In the genomic region with DNA sequence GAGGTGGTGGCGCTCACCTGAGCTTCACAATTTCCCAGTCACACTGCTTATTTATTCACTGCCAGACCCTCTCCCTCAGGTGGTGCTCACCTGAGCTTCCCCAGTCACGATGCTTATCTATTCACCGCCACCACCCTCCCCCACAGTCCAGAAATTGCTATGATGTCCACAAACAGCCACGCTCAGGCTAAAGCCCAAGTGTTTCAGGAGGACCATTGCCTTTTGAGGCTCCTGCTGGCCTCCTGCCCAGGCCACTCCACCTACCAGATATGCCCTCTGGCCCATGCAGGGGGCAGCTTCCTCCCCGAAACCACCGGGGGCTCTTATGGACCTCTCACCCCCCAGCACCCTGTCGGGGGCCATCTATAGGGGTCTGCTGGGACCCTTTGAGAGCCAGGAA, we compare ENCODE assay signal across 2 cellular contexts.
TF ChIP-seq lines count a peak whose summit lies in the region.

No MANE protein-coding gene starts in this region.

TF ChIP-seq in SK-N-SH, 30 proteins besides CTCF, POLR2A, EP300 and RAD21:
- TF ChIP-seq TEAD4 (IDR thresholded peaks at IDR 0.05; ENCODE audit: borderline replicate concordance, insufficient read depth) (no peak), NRF1 (IDR thresholded peaks at IDR 0.05; ENCODE audit: low read depth, low read length) (no peak), MEF2A (IDR thresholded peaks at IDR 0.05; ENCODE audit: borderline replicate concordance, low read depth) (no peak), YY1 (IDR thresholded peaks at IDR 0.05; ENCODE audit: low read depth) (no peak), TCF12 (IDR thresholded peaks at IDR 0.05) (no peak), GATA2 (CRISPR knock-in tag; IDR thresholded peaks at IDR 0.05) (no peak), ZBTB33 (IDR thresholded peaks at IDR 0.05; ENCODE audit: borderline replicate concordance, low read depth) (no peak), RXRA (IDR thresholded peaks at IDR 0.05; ENCODE audit: borderline replicate concordance, low read depth) (no peak), TAF1 (IDR thresholded peaks at IDR 0.05; ENCODE audit: borderline replicate concordance, low read depth, low read length) (no peak), GABPA (IDR thresholded peaks at IDR 0.05; ENCODE audit: low read depth) (no peak), ELF1 (IDR thresholded peaks at IDR 0.05) (no peak)
TF ChIP-seq in SK-N-SH: peak in this region for 0.

TF ChIP-seq in SK-N-SH treated with all-trans-retinoic acid at 6 μM for 48 hours, 23 proteins besides CTCF, POLR2A, EP300 and RAD21:
- TF ChIP-seq CSDC2 (CRISPR knock-in tag; IDR thresholded peaks at IDR 0.05) (no peak), CREB5 (CRISPR knock-in tag; IDR thresholded peaks at IDR 0.05; ENCODE audit: low read depth) (no peak), PPARA (CRISPR knock-in tag; IDR thresholded peaks at IDR 0.05; ENCODE audit: borderline replicate concordance) (no peak), ZFP3 (CRISPR knock-in tag; IDR thresholded peaks at IDR 0.05) (no peak), ZC3H10 (CRISPR knock-in tag; IDR thresholded peaks at IDR 0.05) (no peak), RARB (CRISPR knock-in tag; IDR thresholded peaks at IDR 0.05) (no peak), TOX (CRISPR knock-in tag; IDR thresholded peaks at IDR 0.05; ENCODE audit: borderline replicate concordance) (no peak), ZFP30 (CRISPR knock-in tag; IDR thresholded peaks at IDR 0.05) (no peak), BACH2 (CRISPR knock-in tag; IDR thresholded peaks at IDR 0.05; ENCODE audit: borderline replicate concordance) (no peak), GLIS3 (CRISPR knock-in tag; IDR thresholded peaks at IDR 0.05) (no peak)
